1 cellular context compared by ENCODE assay signal in genomic region chr20:37693629-37694626, GRCh38.
A peak's percentile ranks its signal among the peaks of the same experiment; 100 is the strongest.
TF ChIP-seq lines count a peak whose summit lies in the region.

Gene CTNNBL1 (plus strand): TSS chr20:37694030. CDS start chr20:37694123, 93 bp downstream.

TF ChIP-seq in GM12878, 131 proteins besides CTCF, POLR2A, EP300 and RAD21 (continued from another document and continues in another):
- no peak for TF ChIP-seq E2F8 (IDR thresholded peaks at IDR 0.05; ENCODE audit: low read depth, partially characterized antibody)
- no peak for TF ChIP-seq SKIL (IDR thresholded peaks at IDR 0.05; ENCODE audit: low read depth, poor library complexity, severe bottlenecking)
- no peak for TF ChIP-seq SREBF2 (IDR thresholded peaks at IDR 0.05; ENCODE audit: low read length)
- 0 out of 2 replicates have a peak, but pooled peaks have one; percentile 18 for TF ChIP-seq ZNF687 (IDR thresholded peaks at IDR 0.05)
- peak; percentile 100 for TF ChIP-seq E4F1 (IDR thresholded peaks at IDR 0.05; ENCODE audit: borderline replicate concordance, partially characterized antibody)
- TF ChIP-seq CEBPZ (IDR thresholded peaks at IDR 0.05; ENCODE audit: low read depth, low read length) = no peak
- TF ChIP-seq NR2F1 (conservative IDR thresholded peaks at IDR 0.05) = no peak
- no peak for TF ChIP-seq SMAD1 (IDR thresholded peaks at IDR 0.05; ENCODE audit: low read depth, partially characterized antibody)
- TF ChIP-seq RUNX3 (IDR thresholded peaks at IDR 0.05; ENCODE audit: low read length) = peak; percentile 87
- TF ChIP-seq CREB1 (IDR thresholded peaks at IDR 0.05; ENCODE audit: low read depth) = peak; percentile 85
- peak; percentile 43; the same call in 1 of the 2 replicates for TF ChIP-seq TAF1 (IDR thresholded peaks at IDR 0.05; ENCODE audit: borderline replicate concordance, low read depth, low read length)
- no peak for TF ChIP-seq BRCA1 (IDR thresholded peaks at IDR 0.05; ENCODE audit: low read depth, low read length)
- TF ChIP-seq PAX5 (IDR thresholded peaks at IDR 0.05; ENCODE audit: borderline replicate concordance, low read depth, low read length) = no peak
- TF ChIP-seq NBN (IDR thresholded peaks at IDR 0.05) = no peak
- no peak for TF ChIP-seq SIN3A (IDR thresholded peaks at IDR 0.05; ENCODE audit: low read depth, low read length)
- TF ChIP-seq CREM (IDR thresholded peaks at IDR 0.05; ENCODE audit: low read depth) = peak; percentile 79; the same call in 1 of the 2 replicates
- no peak; the same call in 1 of the 2 replicates for TF ChIP-seq YY1 (IDR thresholded peaks at IDR 0.05; ENCODE audit: low read depth, low read length)
- TF ChIP-seq GABPA (IDR thresholded peaks at IDR 0.05; ENCODE audit: low read depth) = no peak
- peak; percentile 66 for TF ChIP-seq MXI1 (IDR thresholded peaks at IDR 0.05; ENCODE audit: low read depth, low read length)
- no peak for TF ChIP-seq ZSCAN29 (IDR thresholded peaks at IDR 0.05)
- TF ChIP-seq SMARCA5 (IDR thresholded peaks at IDR 0.05) = no peak
- TF ChIP-seq CBFB (IDR thresholded peaks at IDR 0.05; ENCODE audit: low read depth) = peak; percentile 77
- TF ChIP-seq TCF12 (IDR thresholded peaks at IDR 0.05; ENCODE audit: low read depth, low read length) = no peak
- no peak for TF ChIP-seq TCF7 (IDR thresholded peaks at IDR 0.05; ENCODE audit: borderline replicate concordance)
- no peak for TF ChIP-seq FOXM1 (IDR thresholded peaks at IDR 0.05; ENCODE audit: low read depth, low read length)
- no peak for TF ChIP-seq CUX1 (IDR thresholded peaks at IDR 0.05; ENCODE audit: insufficient replicate concordance, low read depth, low read length)
- no peak for TF ChIP-seq EZH2 (IDR thresholded peaks at IDR 0.05; ENCODE audit: borderline replicate concordance, control insufficient read depth, low read depth, low read length)
- TF ChIP-seq PML (IDR thresholded peaks at IDR 0.05; ENCODE audit: low read length) = no peak
- TF ChIP-seq ASH2L (IDR thresholded peaks at IDR 0.05; ENCODE audit: borderline replicate concordance, low read depth) = no peak
- TF ChIP-seq RB1 (IDR thresholded peaks at IDR 0.05; ENCODE audit: borderline replicate concordance) = peak; percentile 36; the same call in 1 of the 2 replicates
- TF ChIP-seq ETV6 (conservative IDR thresholded peaks at IDR 0.05 in 1 of 2, IDR thresholded peaks at IDR 0.05 in 1 of 2; ENCODE audit: borderline replicate concordance in 1 of 2, low read depth in 1 of 2) = no peak
- no peak for TF ChIP-seq JUNB (IDR thresholded peaks at IDR 0.05)
- peak; percentile 63 for TF ChIP-seq POLR2AphosphoS5 (IDR thresholded peaks at IDR 0.05; ENCODE audit: low read length)
- TF ChIP-seq RFX5 (IDR thresholded peaks at IDR 0.05; ENCODE audit: low read depth, low read length) = 0 out of 2 replicates have a peak, but pooled peaks have one; percentile 44
- 0 out of 2 replicates have a peak, but pooled peaks have one; percentile 9 for TF ChIP-seq FOXK2 (IDR thresholded peaks at IDR 0.05)
- TF ChIP-seq STAT3 (IDR thresholded peaks at IDR 0.05; ENCODE audit: low read depth, low read length) = no peak
- 0 out of 2 replicates have a peak, but pooled peaks have one; percentile 38 for TF ChIP-seq MLLT1 (IDR thresholded peaks at IDR 0.05)
- TF ChIP-seq BMI1 (IDR thresholded peaks at IDR 0.05; ENCODE audit: borderline replicate concordance) = no peak
